In genomic region chr3:107013606-107014005, GRCh38 we compare ENCODE assay signal across 23 cellular contexts.
"Had no signal": no experiment of that assay in that cellular context is flagged by ENCODE, and none has a peak within 500 bp of the region (broad histone marks: within the 10 kb centered on the region; RNA-seq: fewer than 3 reads in every experiment).

No MANE protein-coding gene starts in this region.

- DNase-seq: cerebellar nuclear complex; effector CD4-positive, alpha-beta T cell; foreskin melanocyte; head of caudate nucleus; left colon; left ventricle myocardium superior; mesenchymal stem cell; midbrain; occipital lobe; right lobe of liver; spleen; stimulated activated CD4-positive, alpha-beta T cell treated with anti-CD3 and anti-CD28 coated beads, Interleukin-15, amount 100 ng/mL, for 24 hours; stimulated activated CD4-positive, alpha-beta T cell treated with anti-CD3 and anti-CD28 coated beads, Interleukin-1b, Interleukin-23, amount 100 ng/mL, for 48 hours; stimulated activated CD4-positive, alpha-beta T cell treated with anti-CD3 and anti-CD28 coated beads, Interleukin-4, amount 100 ng/mL, for 24 hours; testis; transverse colon had no signal

- H3K4me3 ChIP-seq: hepatocyte, lung, prostate gland, right lobe of liver, spleen, testis, transverse colon had no signal

- H3K27ac ChIP-seq: hepatocyte, parathyroid adenoma, prostate gland, right lobe of liver, spleen, testis, transverse colon had no signal

- H3K9ac ChIP-seq: parathyroid adenoma had no signal

- H3K27me3 ChIP-seq: hepatocyte, right lobe of liver, spleen, testis, transverse colon had no signal

- H3K27me3 Mint-ChIP-seq: natural killer cell treated with Interleukin-12 subunit alpha and Interleukin-12 subunit beta and Interleukin-15 and Interleukin-18, amount 100 ng/mL, for 72 hours; stimulated activated memory B cell treated with anti-CD40 and anti-IgM and Interleukin-4, amounts not matched to agents 10 μg/mL and 1 μg/mL and 100 μg/mL, for 72 hours; stimulated activated naive CD8-positive, alpha-beta T cell treated with anti-CD3 and anti-CD28 coated beads, Interleukin-15, Interleukin-2, amounts not matched to agents 100 ng/mL and 50 ng/mL, for 24 hours had no signal

- H3K36me3 Mint-ChIP-seq: natural killer cell treated with Interleukin-12 subunit alpha and Interleukin-12 subunit beta and Interleukin-15 and Interleukin-18, amount 100 ng/mL, for 72 hours; stimulated activated memory B cell treated with anti-CD40 and anti-IgM and Interleukin-4, amounts not matched to agents 10 μg/mL and 1 μg/mL and 100 μg/mL, for 72 hours had no signal

- H3K4me1 ChIP-seq: parathyroid adenoma, prostate gland, right lobe of liver, spleen, testis, transverse colon had no signal

- H3K4me3 Mint-ChIP-seq: natural killer cell treated with Interleukin-12 subunit alpha and Interleukin-12 subunit beta and Interleukin-15 and Interleukin-18, amount 100 ng/mL, for 72 hours; stimulated activated memory B cell treated with anti-CD40 and anti-IgM and Interleukin-4, amounts not matched to agents 10 μg/mL and 1 μg/mL and 100 μg/mL, for 72 hours; stimulated activated naive CD8-positive, alpha-beta T cell treated with anti-CD3 and anti-CD28 coated beads, Interleukin-15, Interleukin-2, amounts not matched to agents 100 ng/mL and 50 ng/mL, for 24 hours had no signal

- H3K4me1 Mint-ChIP-seq: stimulated activated memory B cell treated with anti-CD40 and anti-IgM and Interleukin-4, amounts not matched to agents 10 μg/mL and 1 μg/mL and 100 μg/mL, for 72 hours had no signal

- H3K27ac Mint-ChIP-seq: natural killer cell treated with Interleukin-12 subunit alpha and Interleukin-12 subunit beta and Interleukin-15 and Interleukin-18, amount 100 ng/mL, for 72 hours; stimulated activated memory B cell treated with anti-CD40 and anti-IgM and Interleukin-4, amounts not matched to agents 10 μg/mL and 1 μg/mL and 100 μg/mL, for 72 hours; stimulated activated naive CD8-positive, alpha-beta T cell treated with anti-CD3 and anti-CD28 coated beads, Interleukin-15, Interleukin-2, amounts not matched to agents 100 ng/mL and 50 ng/mL, for 24 hours had no signal

- H3K9me3 ChIP-seq: prostate gland, testis, transverse colon had no signal

- H3K36me3 ChIP-seq: prostate gland, right lobe of liver, spleen, transverse colon had no signal

- H3K9me3 Mint-ChIP-seq: stimulated activated memory B cell treated with anti-CD40 and anti-IgM and Interleukin-4, amounts not matched to agents 10 μg/mL and 1 μg/mL and 100 μg/mL, for 72 hours had no signal
